ENCODE assay signal across 12 cellular contexts in genomic region chr13:44364601-44365000, GRCh38. TPM values are rescaled to one million over a fixed set of nuclear protein-coding genes. Genes with fewer than 3 reads are reported as not detected.
A peak's percentile ranks its signal among the peaks of the same experiment; 100 is the strongest.
DNase-seq lines count a peak whose midpoint lies in the region; ATAC-seq and TF ChIP-seq lines count a peak whose summit lies in the region.
"Had no signal": no experiment of that assay in that cellular context is flagged by ENCODE, and none has a peak within 500 bp of the region (broad histone marks: within the 10 kb centered on the region; RNA-seq: fewer than 3 reads in every experiment).

No MANE protein-coding gene starts in this region.

- no peak for TF ChIP-seq EP300 in stomach (IDR thresholded peaks at IDR 0.05)

- in situ Hi-C loops in Panc1 (cut with HindIII; ENCODE audit: low pct_unique_long_range_greater_than_20kb, low sequenced_read_pairs): no loop called here

- no peak for TF ChIP-seq POLR2A in stomach (IDR thresholded peaks at IDR 0.05)

- no TSS peak for BruUV-seq in Panc1 (replicated peaks; lab: Mats Ljungman, UMichigan)

- H3K9me3 ChIP-seq in Panc1 (ENCODE audit: control insufficient read depth, insufficient read depth, low read depth, low read length) (no peaks in the 10 kb centered on the region), stomach (no peaks in the 10 kb centered on the region)

- peak; percentile 68 for ATAC-seq in Panc1
- ATAC-seq in HG03135 (IDR thresholded peaks at IDR 0.05; ENCODE audit: unreplicated experiment): no peak
- no peak for ATAC-seq in HG03378 (IDR thresholded peaks at IDR 0.05; ENCODE audit: unreplicated experiment)
- ATAC-seq in HG03045 (IDR thresholded peaks at IDR 0.05; ENCODE audit: unreplicated experiment): no peak

- CTCF ChIA-PET in Panc1 (lab: Charles Lee): no interaction called here

- H3K36me3 ChIP-seq in Panc1 (ENCODE audit: control insufficient read depth, insufficient read depth, low read length): no peaks in the 10 kb centered on the region
- H3K36me3 ChIP-seq in stomach: no peaks in the 10 kb centered on the region

- TF ChIP-seq CTCF in Panc1 (IDR thresholded peaks at IDR 0.05) (no peak), fibroblast of mammary gland (conservative IDR thresholded peaks at IDR 0.05; ENCODE audit: control insufficient read depth, insufficient read depth, low read depth, low read length) (no peak), stomach (IDR thresholded peaks at IDR 0.05) (no peak)

- POLR2A ChIA-PET in Panc1 (lab: Charles Lee): no interaction called here

- no peak overlapping the region for H3K4me3 ChIP-seq in Panc1 (ENCODE audit: low read depth in 2 of 2, low read length in 2 of 2)
- no peak overlapping the region for H3K4me3 ChIP-seq in fibroblast of mammary gland (ENCODE audit: control insufficient read depth, low read depth, low read length)
- no peak overlapping the region for H3K4me3 ChIP-seq in stomach

- peak; percentile 81 for DNase-seq in Daoy (ENCODE audit: low read depth)
- DNase-seq in Panc1 (ENCODE audit: low read depth, low spot score): no peak
- DNase-seq in fibroblast of mammary gland (ENCODE audit: low read depth): peak; percentile 76
- peak; percentile 28 for DNase-seq in myocyte (ENCODE audit: low read depth)
- DNase-seq in stomach: no peak
- DNase-seq: CD4-positive, CD25-positive, alpha-beta regulatory T cell; glutamatergic neuron; MV-4-11; naive B cell had no signal

- intact Hi-C loops in Panc1 (cut with micrococcal nuclease; ENCODE audit: unreplicated experiment) (no loop called here), stomach (cut with DNase I; ENCODE audit: low total_unique reads) (no loop called here)

- WGBS in stomach, 5 donors: 68 to 81% (median 70%) methylated on average over 4 of the region's 4 CpGs

- H3K27ac ChIP-seq in Panc1 (ENCODE audit: low read length) (no peak overlapping the region), stomach (no peak overlapping the region)

- H3K27me3 ChIP-seq in Panc1 (ENCODE audit: control insufficient read depth, insufficient read depth, low read length) (no peaks in the 10 kb centered on the region), stomach (no peaks in the 10 kb centered on the region)

- H3K4me1 ChIP-seq in Panc1 (ENCODE audit: control insufficient read depth, insufficient read depth, low read length) (no peaks in the 10 kb centered on the region), stomach (peaks cover 9 to 27% (median 17%) of the 10 kb centered on the region in 4 donors)

RNA-seq across cellular contexts. Expression of gene SERP2, which starts 9.0 kb away (rescaled TPM):
- 1.9 and 4.1 TPM in 2 replicates for total RNA-seq in Daoy (2014; rRNA removed; shearing (Covaris generic))
- total RNA-seq in Panc1 (2021; ENCODE audit: unreplicated experiment): 0.18 TPM
- polyA plus RNA-seq in Panc1 (2012; ENCODE audit: insufficient read length): 0.29 TPM
- 1.9 and 2.0 TPM in 2 replicates for total RNA-seq in myocyte
- 3.6 TPM for polyA plus RNA-seq in myocyte (2012)
- 100 to 1,000 TPM in 1 of 5 donors, 1 to 10 TPM in 3, not detected in 1; 1.0 to 255 (median 4.3) TPM for total RNA-seq in stomach
- polyA plus RNA-seq in stomach: 10 to 100 TPM in 1 of 3 donors, 1 to 10 TPM in 2; 9.3 to 11.0 (median 9.5) TPM
- total RNA-seq: CD4-positive, CD25-positive, alpha-beta regulatory T cell had no signal

Comparison
In these comparisons a context has a peak if more than half of its experiments do, and no peak if none do; other contexts are left out.
1. DNase-seq: peak in Daoy (single experiment), fibroblast of mammary gland (single experiment) and myocyte (single experiment); none in Panc1 (single experiment) and stomach (single experiment).